In genomic region chr3:59085976-59086375, GRCh38 we compare ENCODE assay signal across 1 cellular context.
TF ChIP-seq lines count a peak whose summit lies in the region.

No MANE protein-coding gene starts in this region.

TF ChIP-seq in SK-N-SH, 30 proteins besides CTCF, POLR2A, EP300 and RAD21 (continued from another document):
- TF ChIP-seq FOXM1 (IDR thresholded peaks at IDR 0.05; ENCODE audit: low read depth) (no peak), MAX (IDR thresholded peaks at IDR 0.05; ENCODE audit: low read depth) (no peak), USF2 (IDR thresholded peaks at IDR 0.05; ENCODE audit: borderline replicate concordance, low read depth, low read length) (no peak), CHD2 (IDR thresholded peaks at IDR 0.05; ENCODE audit: low read length, partially characterized antibody) (no peak), GABPA (IDR thresholded peaks at IDR 0.05; ENCODE audit: low read depth) (no peak), POLR2AphosphoS5 (IDR thresholded peaks at IDR 0.05; ENCODE audit: low read depth, low read length) (no peak)
- TF ChIP-seq, protein P1, sequence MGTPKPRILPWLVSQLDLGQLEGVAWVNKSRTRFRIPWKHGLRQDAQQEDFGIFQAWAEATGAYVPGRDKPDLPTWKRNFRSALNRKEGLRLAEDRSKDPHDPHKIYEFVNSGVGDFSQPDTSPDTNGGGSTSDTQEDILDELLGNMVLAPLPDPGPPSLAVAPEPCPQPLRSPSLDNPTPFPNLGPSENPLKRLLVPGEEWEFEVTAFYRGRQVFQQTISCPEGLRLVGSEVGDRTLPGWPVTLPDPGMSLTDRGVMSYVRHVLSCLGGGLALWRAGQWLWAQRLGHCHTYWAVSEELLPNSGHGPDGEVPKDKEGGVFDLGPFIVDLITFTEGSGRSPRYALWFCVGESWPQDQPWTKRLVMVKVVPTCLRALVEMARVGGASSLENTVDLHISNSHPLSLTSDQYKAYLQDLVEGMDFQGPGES (IDR thresholded peaks at IDR 0.05; ENCODE audit: low read depth, low read length): no peak
- TF ChIP-seq, protein P2, sequence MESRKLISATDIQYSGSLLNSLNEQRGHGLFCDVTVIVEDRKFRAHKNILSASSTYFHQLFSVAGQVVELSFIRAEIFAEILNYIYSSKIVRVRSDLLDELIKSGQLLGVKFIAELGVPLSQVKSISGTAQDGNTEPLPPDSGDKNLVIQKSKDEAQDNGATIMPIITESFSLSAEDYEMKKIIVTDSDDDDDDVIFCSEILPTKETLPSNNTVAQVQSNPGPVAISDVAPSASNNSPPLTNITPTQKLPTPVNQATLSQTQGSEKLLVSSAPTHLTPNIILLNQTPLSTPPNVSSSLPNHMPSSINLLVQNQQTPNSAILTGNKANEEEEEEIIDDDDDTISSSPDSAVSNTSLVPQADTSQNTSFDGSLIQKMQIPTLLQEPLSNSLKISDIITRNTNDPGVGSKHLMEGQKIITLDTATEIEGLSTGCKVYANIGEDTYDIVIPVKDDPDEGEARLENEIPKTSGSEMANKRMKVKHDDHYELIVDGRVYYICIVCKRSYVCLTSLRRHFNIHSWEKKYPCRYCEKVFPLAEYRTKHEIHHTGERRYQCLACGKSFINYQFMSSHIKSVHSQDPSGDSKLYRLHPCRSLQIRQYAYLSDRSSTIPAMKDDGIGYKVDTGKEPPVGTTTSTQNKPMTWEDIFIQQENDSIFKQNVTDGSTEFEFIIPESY (IDR thresholded peaks at IDR 0.05; ENCODE audit: borderline replicate concordance, low read depth): no peak
